24 cellular contexts compared by ENCODE assay signal in the genomic region with DNA sequence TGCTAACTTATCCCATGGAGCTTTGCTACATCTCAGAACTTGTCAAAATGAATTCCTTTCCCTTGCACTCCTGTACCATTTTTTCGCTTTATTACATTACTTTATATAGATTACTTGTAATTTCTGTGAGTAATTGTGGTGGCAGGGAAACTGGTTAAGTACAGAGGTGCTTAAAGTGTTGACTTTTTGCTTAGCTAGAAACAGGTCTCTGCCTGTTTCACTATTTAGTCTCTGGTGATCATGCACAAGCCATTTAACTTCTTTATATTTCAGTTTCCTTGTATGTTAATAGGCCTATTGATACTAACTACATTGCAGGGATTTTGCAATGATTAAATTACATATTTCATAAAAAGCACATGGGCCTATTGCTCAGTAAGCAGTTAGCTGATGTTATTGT.
"Had no signal": no experiment of that assay in that cellular context is flagged by ENCODE, and none has a peak within 500 bp of the region (broad histone marks: within the 10 kb centered on the region; RNA-seq: fewer than 3 reads in every experiment).

No MANE protein-coding gene starts in this region.

- H3K4me3 Mint-ChIP-seq: IgD-negative memory B cell had no signal

- H3K36me3 Mint-ChIP-seq: IgD-negative memory B cell had no signal

- H3K36me3 ChIP-seq: SJCRH30 had no signal

- DNase-seq: Kasumi-1, MM.1S, NCI-H1092 treated with DMSO at 0.1 percent for 48 hours, NCI-H1436, NCI-H187, NCI-H2029, NCI-H2081 treated with DMSO at 0.1 percent for 48 hours, NCI-H2171, NCI-H226, NCI-H446, NCI-H510A, NCI-H524 treated with DMSO at 0.1 percent for 48 hours, NCI-H69, NCI-H774, PC-3, SHP77, SJCRH30 had no signal

- ATAC-seq: K562, Panc1, PC-3, SK-N-SH treated with all-trans-retinoic acid at 6 μM for 48 hours had no signal

- H3K27ac Mint-ChIP-seq: IgD-negative memory B cell had no signal

- H3K27me3 ChIP-seq: SJCRH30 had no signal

- H3K4me1 ChIP-seq: SJCRH30 had no signal

- H3K4me3 ChIP-seq: K562, SJCRH30 had no signal

- H3K27ac ChIP-seq: HL-60, KMS-11, RWPE1, SJCRH30 had no signal

- H3K9me3 ChIP-seq: SJCRH30 had no signal

- H3K4me1 Mint-ChIP-seq: IgD-negative memory B cell had no signal
